ENCODE assay signal across 8 cellular contexts in genomic region chr11:16603890-16604783, GRCh38.
A peak's percentile ranks its signal among the peaks of the same experiment; 100 is the strongest.
DNase-seq lines count a peak whose midpoint lies in the region; ATAC-seq and TF ChIP-seq lines count a peak whose summit lies in the region.

No MANE protein-coding gene starts in this region.

- peak; percentile 66 for DNase-seq in DMS53 (lab: John Stamatoyannopoulos, UW)
- no peak for DNase-seq in RWPE1 (ENCODE audit: low spot score)
- peak; percentile 27 for DNase-seq in myocyte (ENCODE audit: low read depth)
- no peak for DNase-seq in SHP77 (lab: John Stamatoyannopoulos, UW)

- peak overlapping the region; percentile 92 for H3K27ac ChIP-seq in RWPE1

- peak; percentile 17 for ATAC-seq in esophagus mucosa
- ATAC-seq in HG03159 (IDR thresholded peaks at IDR 0.05; ENCODE audit: unreplicated experiment): no peak
- ATAC-seq in HG03342 (IDR thresholded peaks at IDR 0.05; ENCODE audit: unreplicated experiment): no peak
- ATAC-seq in HG03045 (IDR thresholded peaks at IDR 0.05; ENCODE audit: unreplicated experiment): no peak

- POLR2A ChIA-PET in RWPE1 (lab: Yijun Ruan, JAX; ENCODE audit: low non-redundant PET): no interaction called here

- CTCF ChIA-PET in RWPE1 (lab: Yijun Ruan, JAX): interaction anchor here (0.7 to 0.8 kb wide), 3 partner anchors 10 to 1734 kb away, joined by 3 to 4 read pairs (median 3); no protein-coding TSS in a partner anchor

- TF ChIP-seq CTCF in RWPE1 (conservative IDR thresholded peaks at IDR 0.05; ENCODE audit: low read depth): no peak

Comparison
In these comparisons a context has a peak if more than half of its experiments do, and no peak if none do; other contexts are left out.
1. DNase-seq: peak in DMS53 (single experiment) and myocyte (single experiment); none in RWPE1 (single experiment) and SHP77 (0 of 2).